Comparison of ENCODE assay signal across 1 cellular context in genomic region chr17:6752068-6752909, GRCh38.
TF ChIP-seq lines count a peak whose summit lies in the region.

No MANE protein-coding gene starts in this region.

TF ChIP-seq in HEK293T, 16 proteins besides CTCF, POLR2A, EP300 and RAD21 (continued from another document):
- no peak for TF ChIP-seq NFRKB (IDR thresholded peaks at IDR 0.05)
- no peak for TF ChIP-seq ZNF384 (IDR thresholded peaks at IDR 0.05)
- no peak for TF ChIP-seq PKNOX1 (IDR thresholded peaks at IDR 0.05)
TF ChIP-seq in HEK293T: peak in this region for 0.
